In genomic region chr5:173065155-173065554, GRCh38 we compare ENCODE assay signal across 11 cellular contexts. TPM values are rescaled to one million over a fixed set of nuclear protein-coding genes. Genes with fewer than 3 reads are reported as not detected.
DNase-seq lines count a peak whose midpoint lies in the region; ATAC-seq and TF ChIP-seq lines count a peak whose summit lies in the region.
"Had no signal": no experiment of that assay in that cellular context is flagged by ENCODE, and none has a peak within 500 bp of the region (broad histone marks: within the 10 kb centered on the region; RNA-seq: fewer than 3 reads in every experiment).

No MANE protein-coding gene starts in this region.

- H3K27me3 ChIP-seq in CD8-positive, alpha-beta memory T cell (ENCODE audit: insufficient read depth, low read length, poor library complexity, severe bottlenecking), result no peaks in the 10 kb centered on the region
- H3K27me3 ChIP-seq in OCI-LY1 (ENCODE audit: insufficient read depth, low read length), result no peaks in the 10 kb centered on the region

- H3F3A ChIP-seq in OCI-LY1 (ENCODE audit: insufficient read depth, low read length), result no peaks in the 10 kb centered on the region

- no peaks in the 10 kb centered on the region for H3K9me2 ChIP-seq in OCI-LY1 (ENCODE audit: low read depth, low read length)

- H4K20me1 ChIP-seq in OCI-LY1 (ENCODE audit: insufficient read depth, low read length), result no peaks in the 10 kb centered on the region

- ATAC-seq in GM19395 (IDR thresholded peaks at IDR 0.05; ENCODE audit: unreplicated experiment) (peak; percentile 67), memory B cell (ENCODE audit: low read depth) (peak; percentile 60), GM19023 (IDR thresholded peaks at IDR 0.05; ENCODE audit: unreplicated experiment) (no peak), HG03565 (IDR thresholded peaks at IDR 0.05; ENCODE audit: unreplicated experiment) (no peak)

- no peaks in the 10 kb centered on the region for H3K9me3 Mint-ChIP-seq in CD8-positive, alpha-beta memory T cell
- no peaks in the 10 kb centered on the region for H3K9me3 Mint-ChIP-seq in memory B cell

- DNase-seq in CD8-positive, alpha-beta memory T cell, result peak in 1 of 5 donors; percentile 6
- DNase-seq in memory B cell (ENCODE audit: low spot score in 2 of 2) (no peak), SW480 (ENCODE audit: low spot score) (no peak), Ammon's horn (ENCODE audit: low spot score) (no peak)
- DNase-seq: GM23248, islet precursor cell, NCI-H2029 had no signal

- H3K27ac ChIP-seq in CD8-positive, alpha-beta memory T cell (ENCODE audit: low read depth, low read length), result no peak overlapping the region
- H3K27ac ChIP-seq in OCI-LY1 (ENCODE audit: low read depth, low read length, poor library complexity, severe bottlenecking), result peak overlapping the region; percentile 39
- H3K27ac ChIP-seq: GM23248 had no signal

- H2AFZ ChIP-seq in OCI-LY1 (ENCODE audit: low read length), result no peak overlapping the region
- H2AFZ ChIP-seq: GM23248 had no signal

- no peaks in the 10 kb centered on the region for H3K9me3 ChIP-seq in CD8-positive, alpha-beta memory T cell (ENCODE audit: low read length)
- no peaks in the 10 kb centered on the region for H3K9me3 ChIP-seq in OCI-LY1 (ENCODE audit: low read length)

- peak overlapping the region; percentile 3 to 81 (median 69) for H3K4me3 Mint-ChIP-seq in CD8-positive, alpha-beta memory T cell
- H3K4me3 Mint-ChIP-seq in memory B cell, result peak overlapping the region; percentile 72

- peaks cover 24% of the 10 kb centered on the region for H3K79me2 ChIP-seq in OCI-LY1 (ENCODE audit: insufficient read depth, low read length)

- H3K4me1 Mint-ChIP-seq in CD8-positive, alpha-beta memory T cell, result peaks cover 61 to 87% (median 75%) of the 10 kb centered on the region in 3 donors
- peaks cover 30% of the 10 kb centered on the region for H3K4me1 Mint-ChIP-seq in memory B cell

- H3K36me3 ChIP-seq in CD8-positive, alpha-beta memory T cell (ENCODE audit: insufficient read depth, low read length), result no peaks in the 10 kb centered on the region
- no peaks in the 10 kb centered on the region for H3K36me3 ChIP-seq in OCI-LY1 (ENCODE audit: insufficient read depth, low read length)

- H3K4me1 ChIP-seq in CD8-positive, alpha-beta memory T cell (ENCODE audit: insufficient read depth, low read length), result peaks cover 35% of the 10 kb centered on the region
- peaks cover 17% of the 10 kb centered on the region for H3K4me1 ChIP-seq in OCI-LY1 (ENCODE audit: insufficient read depth, low read length, severe bottlenecking)

- TF ChIP-seq CTCF in OCI-LY1 (IDR thresholded peaks at IDR 0.05; ENCODE audit: low read length), result no peak

- CTCF ChIA-PET in CD8-positive, alpha-beta memory T cell (lab: Charles Lee), result interaction anchor here (1.8 kb wide), 1 partner anchor 8 kb away, joined by 6 read pairs; no protein-coding TSS in a partner anchor

- peak overlapping the region; percentile 34 to 91 (median 80) for H3K27ac Mint-ChIP-seq in CD8-positive, alpha-beta memory T cell
- peak overlapping the region; percentile 89 for H3K27ac Mint-ChIP-seq in memory B cell

- H3K4me2 ChIP-seq in OCI-LY1 (ENCODE audit: low read length), result peak overlapping the region; percentile 58

- H3K27me3 Mint-ChIP-seq in CD8-positive, alpha-beta memory T cell, result no peaks in the 10 kb centered on the region
- no peaks in the 10 kb centered on the region for H3K27me3 Mint-ChIP-seq in memory B cell

- H3K4me3 ChIP-seq in CD8-positive, alpha-beta memory T cell (ENCODE audit: low read length), result no peak overlapping the region
- no peak overlapping the region for H3K4me3 ChIP-seq in OCI-LY1 (ENCODE audit: low read depth, low read length, poor library complexity, severe bottlenecking)
- H3K4me3 ChIP-seq: GM23248 had no signal

- H3K36me3 Mint-ChIP-seq in CD8-positive, alpha-beta memory T cell, result peaks cover 0 to 44% (median 4%) of the 10 kb centered on the region in 3 donors
- peaks cover 7% of the 10 kb centered on the region for H3K36me3 Mint-ChIP-seq in memory B cell

- no peak overlapping the region; the same call in 1 of the 2 replicates for H3K9ac ChIP-seq in OCI-LY1 (ENCODE audit: low read length)
- H3K9ac ChIP-seq: GM23248 had no signal

- POLR2A ChIA-PET in CD8-positive, alpha-beta memory T cell (lab: Charles Lee), result no interaction called here

RNA-seq across cellular contexts. Expression of gene CREBRF, which starts 9.0 kb away (rescaled TPM):
- 10 to 100 TPM; 14.3 to 14.9 TPM for total RNA-seq in CD8-positive, alpha-beta memory T cell
- polyA plus RNA-seq in CD8-positive, alpha-beta memory T cell, result 61.0 TPM

Comparison
In these comparisons a context has a peak if more than half of its experiments do, and no peak if none do; other contexts are left out.
1. ATAC-seq: peak in GM19395 (single experiment) and memory B cell (single experiment); none in GM19023 (single experiment) and HG03565 (single experiment).